1 cellular context compared by ENCODE assay signal in genomic region chr17:81733507-81734404, GRCh38.
TF ChIP-seq lines count a peak whose summit lies in the region.

No MANE protein-coding gene starts in this region.

TF ChIP-seq in HepG2, 621 proteins besides CTCF, POLR2A, EP300 and RAD21 (continued from another document and continues in another):
- TF ChIP-seq SP4 (CRISPR knock-in tag; IDR thresholded peaks at IDR 0.05) (peak; percentile 63; the same call in 1 of the 2 replicates), SOX6 (IDR thresholded peaks at IDR 0.05) (no peak), SOX6 (CRISPR knock-in tag; IDR thresholded peaks at IDR 0.05) (peak; percentile 13; the same call in 1 of the 2 replicates), RFX5 (IDR thresholded peaks at IDR 0.05; ENCODE audit: low read depth, low read length) (peak; percentile 53; the same call in 1 of the 2 replicates), CEBPG (CRISPR knock-in tag; IDR thresholded peaks at IDR 0.05) (no peak), NR2C2 (CRISPR knock-in tag; IDR thresholded peaks at IDR 0.05; ENCODE audit: borderline replicate concordance) (no peak), ZNF589 (CRISPR knock-in tag; conservative IDR thresholded peaks at IDR 0.05) (no peak), DMTF1 (CRISPR knock-in tag; IDR thresholded peaks at IDR 0.05) (no peak), SMARCE1 (IDR thresholded peaks at IDR 0.05; ENCODE audit: borderline replicate concordance) (no peak), ZBTB39 (CRISPR knock-in tag; IDR thresholded peaks at IDR 0.05) (no peak), NR2F2 (IDR thresholded peaks at IDR 0.05; ENCODE audit: borderline replicate concordance, low read depth) (no peak), ZNF605 (CRISPR knock-in tag; IDR thresholded peaks at IDR 0.05) (0 out of 2 replicates have a peak, but pooled peaks have one; percentile 53), LRRFIP1 (CRISPR knock-in tag; conservative IDR thresholded peaks at IDR 0.05) (0 out of 2 replicates have a peak, but pooled peaks have one; percentile 36), ZFP36L1 (CRISPR knock-in tag; IDR thresholded peaks at IDR 0.05) (no peak), ZNF781 (CRISPR knock-in tag; IDR thresholded peaks at IDR 0.05; ENCODE audit: borderline replicate concordance, not compliant biosample characterization) (peak; percentile 85), POLR2AphosphoS2 (IDR thresholded peaks at IDR 0.05; ENCODE audit: low read depth, low read length) (no peak), MXD3 (CRISPR knock-in tag; IDR thresholded peaks at IDR 0.05) (peak; percentile 37; the same call in 1 of the 2 replicates), ZNF883 (CRISPR knock-in tag; IDR thresholded peaks at IDR 0.05; ENCODE audit: not compliant biosample characterization) (no peak), MLXIP (CRISPR knock-in tag; IDR thresholded peaks at IDR 0.05; ENCODE audit: borderline replicate concordance) (no peak), PLRG1 (conservative IDR thresholded peaks at IDR 0.05) (no peak), UBTF (CRISPR knock-in tag; IDR thresholded peaks at IDR 0.05) (peak; percentile 57; the same call in 1 of the 2 replicates), LCORL (IDR thresholded peaks at IDR 0.05) (no peak), LCORL (CRISPR knock-in tag; IDR thresholded peaks at IDR 0.05) (peak; percentile 86; the same call in 1 of the 2 replicates), ZNF788 (CRISPR knock-in tag; IDR thresholded peaks at IDR 0.05; ENCODE audit: borderline replicate concordance) (peak; percentile 81; the same call in 1 of the 2 replicates), ZGPAT (CRISPR knock-in tag; IDR thresholded peaks at IDR 0.05) (peak; percentile 58), ZNF747 (CRISPR knock-in tag; IDR thresholded peaks at IDR 0.05; ENCODE audit: borderline replicate concordance) (0 out of 2 replicates have a peak, but pooled peaks have one; percentile 27), ZNF546 (CRISPR knock-in tag; conservative IDR thresholded peaks at IDR 0.05) (0 out of 2 replicates have a peak, but pooled peaks have one; percentile 45), ZFYVE20 (CRISPR knock-in tag; IDR thresholded peaks at IDR 0.05; ENCODE audit: borderline replicate concordance, low read depth) (no peak), ZNF414 (CRISPR knock-in tag; IDR thresholded peaks at IDR 0.05) (peak; percentile 46; the same call in 1 of the 2 replicates), IKZF5 (CRISPR knock-in tag; IDR thresholded peaks at IDR 0.05) (peak; percentile 72; the same call in 1 of the 2 replicates), ZNF431 (CRISPR knock-in tag; IDR thresholded peaks at IDR 0.05; ENCODE audit: borderline replicate concordance, low read depth) (no peak), RFXANK (CRISPR knock-in tag; IDR thresholded peaks at IDR 0.05) (no peak), HMG20A (CRISPR knock-in tag; IDR thresholded peaks at IDR 0.05; ENCODE audit: borderline replicate concordance) (no peak), NR2F6 (IDR thresholded peaks at IDR 0.05) (no peak), NR2F6 (CRISPR knock-in tag; IDR thresholded peaks at IDR 0.05) (peak; percentile 25; the same call in 1 of the 2 replicates), SNAPC5 (CRISPR knock-in tag; IDR thresholded peaks at IDR 0.05; ENCODE audit: borderline replicate concordance) (no peak), MBNL3 (CRISPR knock-in tag; conservative IDR thresholded peaks at IDR 0.05) (no peak), ZNF710 (CRISPR knock-in tag; IDR thresholded peaks at IDR 0.05; ENCODE audit: borderline replicate concordance) (peak; percentile 95)
